ENCODE assay signal across 12 cellular contexts in genomic region chr17:18526099-18526498, GRCh38. TPM values are rescaled to one million over a fixed set of nuclear protein-coding genes. Genes with fewer than 3 reads are reported as not detected.
"Had no signal": no experiment of that assay in that cellular context is flagged by ENCODE, and none has a peak within 500 bp of the region (broad histone marks: within the 10 kb centered on the region; RNA-seq: fewer than 3 reads in every experiment).

No MANE protein-coding gene starts in this region.

RNA-seq across cellular contexts. Expression of gene LGALS9C, which starts 49.5 kb away (rescaled TPM):
- total RNA-seq: activated naive CD4-positive, alpha-beta T cell treated with anti-CD3 and anti-CD28 coated beads, Interleukin-2, amount 50 U/mL, for 72 hours; activated T-cell treated with anti-CD3 and anti-CD28 coated beads, Interleukin-2, amount 50 U/mL, for 72 hours; activated T-helper 1 cell treated with anti-CD3 and anti-CD28 coated beads, Interleukin-12 subunit alpha, Interleukin-12 subunit beta, Interleukin-2, Interleukin-4 antibody, amounts not matched to agents 30 ng/mL and 10 ng/mL and 1 ng/mL, durations not matched to agents 14 hours and 24 hours and 36 hours; aorta; ascending aorta; astrocyte; body of pancreas; bronchial epithelial cell; cardiac muscle cell; cardiac septum; cerebellum; chondrocyte had no signal
